ENCODE assay signal across 8 cellular contexts in genomic region chr3:172038823-172039222, GRCh38. TPM values are rescaled to one million over a fixed set of nuclear protein-coding genes. Genes with fewer than 3 reads are reported as not detected.
DNase-seq lines count a peak whose midpoint lies in the region; ATAC-seq and TF ChIP-seq lines count a peak whose summit lies in the region.

No MANE protein-coding gene starts in this region.

- WGBS in IMR-90 (ENCODE audit: extremely low coverage in 2 of 2, insufficient read length in 1 of 2), 2 experiments, result no CpG with 5 or more reads among the region's 7 CpGs
- 34 to 46% methylated on average over 7 of the region's 7 CpGs for WGBS in body of pancreas, 2 donors
- 65 to 83% methylated on average over 2 of the region's 7 CpGs for WGBS in mesodermal cell (ENCODE audit: insufficient coverage in 2 of 2), 2 experiments

- peak overlapping the region; percentile 56; the same call in 1 of the 2 replicates for H2AK5ac ChIP-seq in IMR-90 (ENCODE audit: low read depth, low read length)

- no peak overlapping the region for H2AK9ac ChIP-seq in IMR-90 (replicated peaks; ENCODE audit: low read depth, low read length, poor library complexity)

- H3K36me3 ChIP-seq in IMR-90 (ENCODE audit: control insufficient read depth, insufficient read depth, low read length) (0 out of 2 replicates have a peak, but pooled peaks cover 2% of the 10 kb centered on the region), body of pancreas (replicated peaks in 1 of 2; ENCODE audit: insufficient read depth in 1 of 2, low read depth in 2 of 2) (no peaks in the 10 kb centered on the region), mesodermal cell (ENCODE audit: control insufficient read depth, insufficient read depth, low read length) (peaks cover 5% of the 10 kb centered on the region)

- H2BK20ac ChIP-seq in IMR-90 (ENCODE audit: low read depth, low read length), result 0 out of 2 replicates have a peak overlapping the region, but pooled peaks have one; percentile 73

- H3K4ac ChIP-seq in IMR-90 (ENCODE audit: low read depth, low read length), result peak overlapping the region; percentile 73; the same call in 1 of the 2 replicates

- peak overlapping the region; percentile 64 for H2BK5ac ChIP-seq in IMR-90 (ENCODE audit: low read depth, low read length, poor library complexity, severe bottlenecking)

- no peak for TF ChIP-seq CTCF in AG10803 (conservative IDR thresholded peaks at IDR 0.05; ENCODE audit: low read length)
- TF ChIP-seq CTCF in IMR-90 (conservative IDR thresholded peaks at IDR 0.05; ENCODE audit: low read depth, low read length), result no peak
- TF ChIP-seq CTCF in body of pancreas (IDR thresholded peaks at IDR 0.05), result no peak
- TF ChIP-seq CTCF in GM13976 (IDR thresholded peaks at IDR 0.05; ENCODE audit: borderline replicate concordance, control extremely low read depth, extremely low read depth, insufficient read depth, missing control alignments), result no peak

- intact Hi-C loops in IMR-90 (cut with micrococcal nuclease) (loop anchor here (1.0 to 2.0 kb wide), 3 partner anchors 64 to 393 kb away; no protein-coding TSS in a partner anchor), body of pancreas (cut with DNase I) (no loop called here)

- POLR2A ChIA-PET in IMR-90 (lab: Charles Lee; ENCODE audit: unreplicated experiment), result interaction anchor here (0.6 to 1.4 kb wide), 5 partner anchors 36 to 259 kb away, joined by 3 to 11 read pairs (median 3); partner anchors contain the start of gene PLD1

- peak overlapping the region; percentile 77; the same call in 1 of the 2 replicates for H3K4me2 ChIP-seq in IMR-90 (ENCODE audit: low read depth, low read length)

- no peaks in the 10 kb centered on the region; the same call in 1 of the 2 replicates for H3K4me1 ChIP-seq in IMR-90 (ENCODE audit: control insufficient read depth, insufficient read depth, low read length)
- peaks cover 23% of the 10 kb centered on the region for H3K4me1 ChIP-seq in body of pancreas
- peaks cover 17% of the 10 kb centered on the region for H3K4me1 ChIP-seq in mesodermal cell (ENCODE audit: control insufficient read depth, insufficient read depth, low read length, poor library complexity, severe bottlenecking)

- H3K27ac ChIP-seq in IMR-90 (ENCODE audit: insufficient read depth, low read length) (peak overlapping the region; percentile 11; the same call in 1 of the 2 replicates), body of pancreas (peak overlapping the region in 3 of 4 donors; percentile 99 to 100 (median 99)), mesodermal cell (ENCODE audit: low read depth, low read length, severe bottlenecking) (peak overlapping the region; percentile 98)

- no peak overlapping the region for H2BK120ac ChIP-seq in IMR-90 (ENCODE audit: low read depth, low read length)

- H4K8ac ChIP-seq in IMR-90 (ENCODE audit: low read depth in 2 of 2, low read length in 2 of 2), result peak overlapping the region; percentile 70 to 71; a peak in 3 of 4 replicates

- H3K4me3 ChIP-seq in AG10803 (ENCODE audit: low read length) (peak overlapping the region; percentile 82), IMR-90 (ENCODE audit: insufficient read depth, low read depth, low read length) (peak overlapping the region; percentile 63), body of pancreas (no peak overlapping the region), mesodermal cell (ENCODE audit: extremely low read depth, insufficient read depth, low read length, poor library complexity, severe bottlenecking) (peak overlapping the region; percentile 98)

- dilution Hi-C loops in IMR-90 (cut with HindIII; ENCODE audit: low sequenced_read_pairs, unreplicated experiment), result no loop called here

- H2BK15ac ChIP-seq in IMR-90 (ENCODE audit: low read depth, low read length), result peak overlapping the region; percentile 82; the same call in 1 of the 3 replicates

- ATAC-seq in IMR-90 (ENCODE audit: low read depth) (no peak), body of pancreas (no peak), HG03025 (IDR thresholded peaks at IDR 0.05; ENCODE audit: low FRiP score, unreplicated experiment) (no peak), HG03045 (IDR thresholded peaks at IDR 0.05; ENCODE audit: unreplicated experiment) (no peak)

- H3K27me3 ChIP-seq in IMR-90 (ENCODE audit: control insufficient read depth, insufficient read depth, low read length) (no peaks in the 10 kb centered on the region), body of pancreas (no peaks in the 10 kb centered on the region)

- peaks cover 0 to 8% of the 10 kb centered on the region in 2 experiments; a peak in 2 of 4 replicates for H3K79me1 ChIP-seq in IMR-90 (ENCODE audit: low read depth in 1 of 2, low read length in 2 of 2)

- DNase-seq in AG10803 (ENCODE audit: low read depth), result peak; percentile 54
- DNase-seq in IMR-90, result peak; percentile 49
- DNase-seq in body of pancreas, result peak in 1 of 4 donors; percentile 33
- DNase-seq in HuH-7.5 (ENCODE audit: low spot score), result no peak
- DNase-seq in GM13976 (ENCODE audit: low spot score), result no peak

- peak overlapping the region; percentile 93; the same call in 1 of the 2 replicates for H3K14ac ChIP-seq in IMR-90 (replicated peaks; ENCODE audit: low read depth, low read length)

- CTCF ChIA-PET in IMR-90 (lab: Yijun Ruan, JAX), result interaction anchor here (0.6 to 1.2 kb wide), 2 partner anchors 139 to 392 kb away, joined by 3 to 4 read pairs; no protein-coding TSS in a partner anchor

- no peak overlapping the region for H3K18ac ChIP-seq in IMR-90 (ENCODE audit: low read depth, low read length)

- BruUV-seq in IMR-90 (replicated peaks; lab: Mats Ljungman, UMichigan), result no TSS peak

- peak overlapping the region; percentile 15; the same call in 1 of the 2 replicates for H3K9ac ChIP-seq in IMR-90 (ENCODE audit: low read depth, low read length)

- H2AFZ ChIP-seq in IMR-90 (replicated peaks; ENCODE audit: low read length, poor library complexity), result peak overlapping the region; percentile 55

- no peak for TF ChIP-seq RAD21 in IMR-90 (IDR thresholded peaks at IDR 0.05; ENCODE audit: low read length)

- H3K56ac ChIP-seq in IMR-90 (ENCODE audit: extremely low read depth, insufficient read depth, low read length), result no peak overlapping the region; the same call in 1 of the 2 replicates

- peak overlapping the region; percentile 53; the same call in 1 of the 2 replicates for H4K91ac ChIP-seq in IMR-90 (ENCODE audit: insufficient read depth, low read depth, low read length)

- in situ Hi-C loops in IMR-90 (cut with MboI; ENCODE audit: low sequenced_read_pairs), result no loop called here
- in situ Hi-C loops in GM13976 (cut with MboI; ENCODE audit: low sequenced_read_pairs, unreplicated experiment), result no loop called here

- peaks cover 19% of the 10 kb centered on the region for H4K20me1 ChIP-seq in IMR-90 (ENCODE audit: insufficient read depth, low read length)

- TF ChIP-seq POLR2A in IMR-90 (IDR thresholded peaks at IDR 0.05; ENCODE audit: low read depth, low read length) (no peak), body of pancreas (IDR thresholded peaks at IDR 0.05) (no peak)

- H3K9me3 ChIP-seq in IMR-90 (ENCODE audit: control insufficient read depth, insufficient read depth, low read length) (no peaks in the 10 kb centered on the region), body of pancreas (no peaks in the 10 kb centered on the region), mesodermal cell (ENCODE audit: control insufficient read depth, low read length) (no peaks in the 10 kb centered on the region)

- H4K5ac ChIP-seq in IMR-90 (ENCODE audit: low read depth, low read length), result no peak overlapping the region

- no peak overlapping the region; the same call in 1 of the 2 replicates for H3K23ac ChIP-seq in IMR-90 (ENCODE audit: low read depth, low read length)

- peaks cover 3% of the 10 kb centered on the region; the same call in 1 of the 2 replicates for H3K9me1 ChIP-seq in IMR-90 (ENCODE audit: insufficient read depth, low read length)

TF ChIP-seq in IMR-90, 13 proteins besides CTCF, POLR2A, EP300 and RAD21:
- TF ChIP-seq RFX5 (IDR thresholded peaks at IDR 0.05; ENCODE audit: low read depth, low read length) (no peak), CEBPB (IDR thresholded peaks at IDR 0.05; ENCODE audit: low read depth, low read length) (peak; percentile 80)

RNA-seq across cellular contexts. Expression of gene FNDC3B, which starts 0.6 kb away (rescaled TPM):
- total RNA-seq in IMR-90 (2012; rRNA removed) (128 and 150 TPM in 2 replicates), body of pancreas (10 to 100 TPM; 64.3 to 86.0 TPM)
- polyA plus RNA-seq in IMR-90 (2012; rRNA removed), result 22.0 and 23.9 TPM in 2 replicates
- 10.0 and 11.3 TPM in 2 replicates for polyA plus RNA-seq in IMR-90 (2012; cell fraction: cytosol; rRNA removed)
- polyA plus RNA-seq in IMR-90 (2012; cell fraction: nucleus; rRNA removed; ENCODE audit: low replicate concordance), result 7.1 and 33.5 TPM in 2 replicates
- polyA plus RNA-seq in mesodermal cell (2013, experiment 1 of 2), result 65.4 TPM
- polyA plus RNA-seq in mesodermal cell (2013, experiment 2 of 2), result 55.8 TPM

Comparison
In these comparisons a context has a peak if more than half of its experiments do, and no peak if none do; other contexts are left out.
1. DNase-seq: peak in AG10803 (single experiment) and IMR-90 (single experiment); none in HuH-7.5 (single experiment) and GM13976 (single experiment).
2. H3K4me3 ChIP-seq: peak in AG10803 (single experiment), IMR-90 (single experiment) and mesodermal cell (single experiment); none in body of pancreas (0 of 2).
3. H3K27ac ChIP-seq: peak in every context shown above with its lines; median percentile 99 in body of pancreas; 98 in mesodermal cell; 11 in IMR-90.